25 cellular contexts compared by ENCODE assay signal in the genomic region with DNA sequence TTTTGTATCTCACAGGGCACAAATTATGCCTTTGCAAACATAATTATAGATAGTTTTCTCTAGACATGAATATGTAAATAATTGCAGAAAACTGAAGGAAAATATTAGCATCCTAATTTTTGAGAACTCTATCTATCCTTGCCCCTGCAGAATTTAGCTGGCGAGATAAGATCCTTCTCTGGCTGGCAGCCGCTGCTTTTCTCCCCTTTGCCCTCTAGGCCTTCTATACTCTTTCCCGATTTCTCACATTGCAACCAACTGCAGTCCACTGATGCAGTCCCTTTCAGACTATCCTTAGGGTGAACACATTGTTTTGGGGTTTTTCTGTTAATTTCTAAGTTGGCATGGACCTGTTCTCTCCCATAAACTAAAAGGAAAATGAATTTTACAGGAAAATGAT.
DNase-seq lines count a peak whose midpoint lies in the region; ATAC-seq and TF ChIP-seq lines count a peak whose summit lies in the region.
"Had no signal": no experiment of that assay in that cellular context is flagged by ENCODE, and none has a peak within 500 bp of the region (broad histone marks: within the 10 kb centered on the region; RNA-seq: fewer than 3 reads in every experiment).

No MANE protein-coding gene starts in this region.

- H3K36me3 Mint-ChIP-seq in activated CD4-positive, alpha-beta T cell treated with anti-CD3 and anti-CD28 coated beads, Interleukin-2, amount 10 ng/mL, durations not matched to agents 24 days and 14 days (ENCODE audit: low read depth) = peaks cover 39% of the 10 kb centered on the region
- H3K36me3 Mint-ChIP-seq in T-helper 17 cell (ENCODE audit: low read depth) = peaks cover 14% of the 10 kb centered on the region
- H3K36me3 Mint-ChIP-seq: CD14-positive monocyte had no signal

- no peaks in the 10 kb centered on the region for H3K27me3 Mint-ChIP-seq in activated CD4-positive, alpha-beta T cell treated with anti-CD3 and anti-CD28 coated beads, Interleukin-2, amount 10 ng/mL, durations not matched to agents 24 days and 14 days
- H3K27me3 Mint-ChIP-seq in T-helper 17 cell = no peaks in the 10 kb centered on the region
- H3K27me3 Mint-ChIP-seq: CD4-positive, alpha-beta memory T cell; CD4-positive, CD25-positive, alpha-beta regulatory T cell had no signal

- WGBS in heart left ventricle, 4 donors = 56 to 65% (median 60%) methylated on average over 3 of the region's 3 CpGs

- H3K9me3 ChIP-seq in heart left ventricle (no peaks in the 10 kb centered on the region), T-helper 17 cell (ENCODE audit: control insufficient read depth, low read length, poor library complexity, severe bottlenecking) (no peaks in the 10 kb centered on the region)
- H3K9me3 ChIP-seq: BE2C, BLaER1 had no signal

- DNase-seq in activated CD4-positive, alpha-beta T cell treated with anti-CD3 and anti-CD28 coated beads, Interleukin-2, amount 10 ng/mL, durations not matched to agents 24 days and 14 days = peak; percentile 29
- DNase-seq in activated CD4-positive, alpha-beta T cell treated with anti-CD3 and anti-CD28 coated beads for 48 hours = no peak
- DNase-seq in left ventricle myocardium superior = no peak
- DNase-seq in heart left ventricle = no peak
- DNase-seq in T-helper 17 cell = no peak
- no peak for DNase-seq in SHP77 (lab: John Stamatoyannopoulos, UW)
- no peak for DNase-seq in OCI-M1 (lab: John Stamatoyannopoulos, UW)
- DNase-seq: 8988T; ACHN; BE2C; C1 segment of cervical spinal cord; CD4-positive, alpha-beta memory T cell; CD4-positive, CD25-positive, alpha-beta regulatory T cell; CD8-positive, alpha-beta memory T cell; COR-L47; DMS 273 treated with DMSO at 0.1 percent for 48 hours; DMS153; DMS53; DMS79; DND-41; EL; GDM1 had no signal

- ATAC-seq in left ventricle myocardium superior (peak; percentile 18), heart left ventricle (no peak), T-helper 17 cell (no peak)
- ATAC-seq: GM12878 had no signal

- peaks cover 0 to 39% (median 10%) of the 10 kb centered on the region in 12 donors for H3K4me1 ChIP-seq in heart left ventricle

- no peak for TF ChIP-seq POLR2A in heart left ventricle (IDR thresholded peaks at IDR 0.05)

- no peaks in the 10 kb centered on the region for H3K9me3 Mint-ChIP-seq in activated CD4-positive, alpha-beta T cell treated with anti-CD3 and anti-CD28 coated beads, Interleukin-2, amount 10 ng/mL, durations not matched to agents 24 days and 14 days
- H3K9me3 Mint-ChIP-seq: CD14-positive monocyte; CD4-positive, CD25-positive, alpha-beta regulatory T cell; CD8-positive, alpha-beta memory T cell had no signal

- no peaks in the 10 kb centered on the region for H3K27me3 ChIP-seq in heart left ventricle
- H3K27me3 ChIP-seq: BE2C, BLaER1 had no signal

- no peaks in the 10 kb centered on the region for H3K4me1 Mint-ChIP-seq in activated CD4-positive, alpha-beta T cell treated with anti-CD3 and anti-CD28 coated beads, Interleukin-2, amount 10 ng/mL, durations not matched to agents 24 days and 14 days
- H3K4me1 Mint-ChIP-seq in T-helper 17 cell = peaks cover 14% of the 10 kb centered on the region
- H3K4me1 Mint-ChIP-seq: CD14-positive monocyte had no signal

- peaks cover 0 to 100% (median 54%) of the 10 kb centered on the region in 9 donors for H3K36me3 ChIP-seq in heart left ventricle
- H3K36me3 ChIP-seq: BE2C had no signal

- H3K27ac ChIP-seq in heart left ventricle = no peak overlapping the region
- H3K27ac ChIP-seq: BLaER1 had no signal

- TF ChIP-seq CTCF in heart left ventricle (IDR thresholded peaks at IDR 0.05) = no peak

- no peak overlapping the region for H3K4me3 ChIP-seq in heart left ventricle
- H3K4me3 ChIP-seq: BLaER1, GM12878 had no signal

- H3K27ac Mint-ChIP-seq in activated CD4-positive, alpha-beta T cell treated with anti-CD3 and anti-CD28 coated beads, Interleukin-2, amount 10 ng/mL, durations not matched to agents 24 days and 14 days = no peak overlapping the region
- H3K27ac Mint-ChIP-seq in T-helper 17 cell = peak overlapping the region; percentile 1
- H3K27ac Mint-ChIP-seq: CD14-positive monocyte; CD4-positive, alpha-beta memory T cell; CD8-positive, alpha-beta memory T cell had no signal

- intact Hi-C loops in activated CD4-positive, alpha-beta T cell treated with anti-CD3 and anti-CD28 coated beads, Interleukin-2, amount 10 ng/mL, durations not matched to agents 24 days and 14 days (cut with micrococcal nuclease) = no loop called here
- intact Hi-C loops in left ventricle myocardium superior (cut with micrococcal nuclease) = no loop called here
- intact Hi-C loops in heart left ventricle (cut with DNase I) = loop anchor here in 1 of 10 donors (10.0 kb wide), 1 partner anchor 100 kb away; no protein-coding TSS in a partner anchor

- H3K4me3 Mint-ChIP-seq in activated CD4-positive, alpha-beta T cell treated with anti-CD3 and anti-CD28 coated beads, Interleukin-2, amount 10 ng/mL, durations not matched to agents 24 days and 14 days = no peak overlapping the region
- no peak overlapping the region for H3K4me3 Mint-ChIP-seq in T-helper 17 cell
- H3K4me3 Mint-ChIP-seq: CD14-positive monocyte; CD4-positive, alpha-beta memory T cell; CD4-positive, CD25-positive, alpha-beta regulatory T cell; CD8-positive, alpha-beta memory T cell had no signal
